ENCODE assay signal across 9 cellular contexts in genomic region chr12:104751594-104751993, GRCh38.
DNase-seq lines count a peak whose midpoint lies in the region; ATAC-seq lines count a peak whose summit lies in the region.
"Had no signal": no experiment of that assay in that cellular context is flagged by ENCODE, and none has a peak within 500 bp of the region (broad histone marks: within the 10 kb centered on the region; RNA-seq: fewer than 3 reads in every experiment).

No MANE protein-coding gene starts in this region.

- DNase-seq in CD1c-positive myeloid dendritic cell (ENCODE audit: extremely low spot score) (peak; percentile 61), MV-4-11 (lab: John Stamatoyannopoulos, UW) (peak; percentile 53), GF-D8 (lab: John Stamatoyannopoulos, UW) (no peak), NCI-H345 treated with DMSO at 0.1 percent for 48 hours (lab: John Stamatoyannopoulos, UW; ENCODE audit: unreplicated experiment) (no peak), NCI-H1417 (lab: John Stamatoyannopoulos, UW) (no peak), UCSD-AML1 (lab: John Stamatoyannopoulos, UW; ENCODE audit: unreplicated experiment) (no peak)
- DNase-seq: stimulated activated CD4-positive, alpha-beta T cell treated with anti-CD3 and anti-CD28 coated beads, Interleukin-4, amount 100 ng/mL, for 24 hours had no signal

- ATAC-seq in GM19372 (IDR thresholded peaks at IDR 0.05; ENCODE audit: low read depth, unreplicated experiment) = peak; percentile 70
- ATAC-seq in HG02884 (IDR thresholded peaks at IDR 0.05; ENCODE audit: unreplicated experiment) = peak; percentile 77

Comparison
In these comparisons a context has a peak if more than half of its experiments do, and no peak if none do; other contexts are left out.
1. DNase-seq: peak in CD1c-positive myeloid dendritic cell (single experiment) and MV-4-11 (single experiment); none in GF-D8 (single experiment), NCI-H345 treated with DMSO at 0.1 percent for 48 hours (single experiment), NCI-H1417 (0 of 3) and UCSD-AML1 (single experiment).